20 cellular contexts compared by ENCODE assay signal in the genomic region with DNA sequence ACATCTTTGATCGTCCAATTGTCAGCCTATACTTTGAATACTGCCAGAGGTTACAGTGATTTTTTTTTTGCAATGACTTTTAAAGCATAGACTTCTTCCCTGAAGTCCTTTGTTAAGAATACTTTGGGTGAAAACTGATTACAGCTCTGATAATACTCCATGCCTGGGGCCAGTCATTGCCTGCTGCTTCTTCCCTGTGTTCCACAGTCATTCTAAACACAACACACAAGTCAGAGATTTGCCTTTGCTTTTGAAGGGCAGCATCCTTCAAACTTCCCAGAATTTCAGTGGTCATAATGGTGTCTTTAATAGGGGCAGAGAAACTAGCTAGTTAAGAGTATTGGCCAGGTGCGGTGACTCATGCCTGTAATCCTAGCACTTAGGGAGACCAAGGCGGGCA.
DNase-seq lines count a peak whose midpoint lies in the region; TF ChIP-seq lines count a peak whose summit lies in the region.
"Had no signal": no experiment of that assay in that cellular context is flagged by ENCODE, and none has a peak within 500 bp of the region (broad histone marks: within the 10 kb centered on the region; RNA-seq: fewer than 3 reads in every experiment).

No MANE protein-coding gene starts in this region.

- peak overlapping the region; percentile 48 for H3K27ac ChIP-seq in VCaP
- H3K27ac ChIP-seq: 22Rv1; A549; BLaER1 treated with 17β-estradiol and CSF1 and Interleukin-3, amounts not matched to agents 10 nM and 100 nM; C4-2B had no signal

- TF ChIP-seq CTCF in Calu3 (IDR thresholded peaks at IDR 0.05; ENCODE audit: unreplicated experiment) (no peak), VCaP (conservative IDR thresholded peaks at IDR 0.05) (no peak)

- DNase-seq in Calu3 (peak; percentile 12), islet precursor cell (peak; percentile 79), HEK293T (ENCODE audit: extremely low spot score) (no peak), NCI-H146 (lab: John Stamatoyannopoulos, UW) (no peak)
- DNase-seq: AML-193; Caco-2; CD4-positive, alpha-beta T cell; CD8-positive, alpha-beta T cell; DMS 273 treated with DMSO at 0.1 percent for 48 hours; DMS153; DMS79; DND-41; EL; GF-D8 had no signal

- peaks cover 16% of the 10 kb centered on the region for H3K4me1 Mint-ChIP-seq in Calu3 (ENCODE audit: low read depth, unreplicated experiment)
- H3K4me1 Mint-ChIP-seq: B cell had no signal

- CTCF ChIA-PET in Calu3 (lab: Charles Lee) = no interaction called here
- CTCF ChIA-PET in HEK293T (lab: Yijun Ruan, JAX) = no interaction called here

- no TSS peak for BruUV-seq in Calu3 (replicated peaks; lab: Mats Ljungman, UMichigan)

- POLR2A ChIA-PET in HEK293T (lab: Yijun Ruan, JAX) = no interaction called here

- peak overlapping the region; percentile 12 for H3K27ac Mint-ChIP-seq in Calu3 (ENCODE audit: unreplicated experiment)
- H3K27ac Mint-ChIP-seq: B cell; CD4-positive, alpha-beta T cell; CD8-positive, alpha-beta T cell had no signal

- H3K27me3 Mint-ChIP-seq in Calu3 (ENCODE audit: unreplicated experiment) = no peaks in the 10 kb centered on the region

- peak overlapping the region; percentile 27 for H3K4me3 Mint-ChIP-seq in Calu3 (ENCODE audit: low read depth, unreplicated experiment)
- H3K4me3 Mint-ChIP-seq: B cell; CD4-positive, alpha-beta T cell; CD8-positive, alpha-beta T cell had no signal

- peaks cover 9% of the 10 kb centered on the region for H3K9me3 Mint-ChIP-seq in Calu3 (ENCODE audit: low read depth, unreplicated experiment)

- H3K36me3 Mint-ChIP-seq in Calu3 (ENCODE audit: insufficient read depth, unreplicated experiment) = no peaks in the 10 kb centered on the region
- H3K36me3 Mint-ChIP-seq: CD8-positive, alpha-beta T cell had no signal

- intact Hi-C loops in Calu3 (cut with micrococcal nuclease; ENCODE audit: unreplicated experiment) = loop anchor here (5.0 kb wide), 1 partner anchor 40 kb away; no protein-coding TSS in a partner anchor

TF ChIP-seq in HEK293T, 16 proteins besides CTCF, POLR2A, EP300 and RAD21:
- TF ChIP-seq FOXK2 (IDR thresholded peaks at IDR 0.05) = no peak
- TF ChIP-seq ELF4 (IDR thresholded peaks at IDR 0.05) = no peak
- TF ChIP-seq, protein P1, sequence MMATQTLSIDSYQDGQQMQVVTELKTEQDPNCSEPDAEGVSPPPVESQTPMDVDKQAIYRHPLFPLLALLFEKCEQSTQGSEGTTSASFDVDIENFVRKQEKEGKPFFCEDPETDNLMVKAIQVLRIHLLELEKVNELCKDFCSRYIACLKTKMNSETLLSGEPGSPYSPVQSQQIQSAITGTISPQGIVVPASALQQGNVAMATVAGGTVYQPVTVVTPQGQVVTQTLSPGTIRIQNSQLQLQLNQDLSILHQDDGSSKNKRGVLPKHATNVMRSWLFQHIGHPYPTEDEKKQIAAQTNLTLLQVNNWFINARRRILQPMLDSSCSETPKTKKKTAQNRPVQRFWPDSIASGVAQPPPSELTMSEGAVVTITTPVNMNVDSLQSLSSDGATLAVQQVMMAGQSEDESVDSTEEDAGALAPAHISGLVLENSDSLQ (IDR thresholded peaks at IDR 0.05) = no peak
- TF ChIP-seq NFRKB (IDR thresholded peaks at IDR 0.05) = no peak
- no peak for TF ChIP-seq CTBP1 (IDR thresholded peaks at IDR 0.05; ENCODE audit: borderline replicate concordance)
- TF ChIP-seq HDGF (IDR thresholded peaks at IDR 0.05; ENCODE audit: borderline replicate concordance) = no peak
- TF ChIP-seq FOXM1 (IDR thresholded peaks at IDR 0.05; ENCODE audit: borderline replicate concordance) = no peak
- no peak for TF ChIP-seq L3MBTL2 (conservative IDR thresholded peaks at IDR 0.05)
- no peak for TF ChIP-seq SP1 (IDR thresholded peaks at IDR 0.05)
- TF ChIP-seq ZNF384 (IDR thresholded peaks at IDR 0.05) = no peak

Comparison
In these comparisons a context has a peak if more than half of its experiments do, and no peak if none do; other contexts are left out.
1. DNase-seq: peak in Calu3 (single experiment) and islet precursor cell (single experiment); none in HEK293T (single experiment) and NCI-H146 (single experiment).